Comparison of ENCODE assay signal across 8 cellular contexts in genomic region chr2:156321243-156321904, GRCh38. TPM values are rescaled to one million over a fixed set of nuclear protein-coding genes. Genes with fewer than 3 reads are reported as not detected.
A peak's percentile ranks its signal among the peaks of the same experiment; 100 is the strongest.
DNase-seq lines count a peak whose midpoint lies in the region; ATAC-seq, FAIRE-seq and TF ChIP-seq lines count a peak whose summit lies in the region.

No MANE protein-coding gene starts in this region.

- peaks cover 32% of the 10 kb centered on the region for H3K4me1 Mint-ChIP-seq in activated CD4-positive, alpha-beta memory T cell treated with anti-CD3 and anti-CD28 coated beads, Interleukin-2, amount 10 ng/mL, durations not matched to agents 7 days and 5 days

- H3K4me3 Mint-ChIP-seq in activated CD4-positive, alpha-beta memory T cell treated with anti-CD3 and anti-CD28 coated beads, Interleukin-2, amount 10 ng/mL, durations not matched to agents 7 days and 5 days, result peak overlapping the region; percentile 61

- CTCF ChIA-PET in activated CD4-positive, alpha-beta memory T cell treated with anti-CD3 and anti-CD28 coated beads, Interleukin-2, amount 10 ng/mL, durations not matched to agents 7 days and 5 days (lab: Charles Lee), result no interaction called here
- CTCF ChIA-PET in OCI-LY7 (lab: Charles Lee; ENCODE audit: unreplicated experiment), result no interaction called here

- H3K9me3 ChIP-seq in skeletal muscle satellite cell (replicated peaks; ENCODE audit: low read length) (no peaks in the 10 kb centered on the region), OCI-LY7 (ENCODE audit: low read length) (no peaks in the 10 kb centered on the region)

- H3K36me3 Mint-ChIP-seq in activated CD4-positive, alpha-beta memory T cell treated with anti-CD3 and anti-CD28 coated beads, Interleukin-2, amount 10 ng/mL, durations not matched to agents 7 days and 5 days (ENCODE audit: low read depth), result peaks cover 4% of the 10 kb centered on the region

- H4K20me1 ChIP-seq in OCI-LY7 (ENCODE audit: insufficient read depth, low read length), result no peaks in the 10 kb centered on the region

- H3K27me3 ChIP-seq in foreskin keratinocyte, result peaks cover 62% of the 10 kb centered on the region
- peaks cover 31% of the 10 kb centered on the region for H3K27me3 ChIP-seq in skeletal muscle satellite cell (ENCODE audit: control insufficient read depth, insufficient read depth, low read length)

- no peaks in the 10 kb centered on the region for H3K79me2 ChIP-seq in OCI-LY7 (ENCODE audit: insufficient read depth, low read depth, low read length)

- peak overlapping the region; percentile 84 for H3K4me2 ChIP-seq in skeletal muscle satellite cell (ENCODE audit: low read length)
- H3K4me2 ChIP-seq in OCI-LY7 (ENCODE audit: low read length), result no peak overlapping the region

- no peak for FAIRE-seq in RCC 7860 (lab: Jason Lieb, UNC)

- peak overlapping the region; percentile 4 for H3K27ac Mint-ChIP-seq in activated CD4-positive, alpha-beta memory T cell treated with anti-CD3 and anti-CD28 coated beads, Interleukin-2, amount 10 ng/mL, durations not matched to agents 7 days and 5 days

- TF ChIP-seq CTCF in foreskin keratinocyte (conservative IDR thresholded peaks at IDR 0.05) (no peak), OCI-LY7 (conservative IDR thresholded peaks at IDR 0.05; ENCODE audit: low read length) (no peak)

- no peaks in the 10 kb centered on the region for H3K36me3 ChIP-seq in skeletal muscle satellite cell (ENCODE audit: insufficient read depth, low read length)
- no peaks in the 10 kb centered on the region for H3K36me3 ChIP-seq in OCI-LY7 (ENCODE audit: insufficient read depth, low read length)

- H3K27ac ChIP-seq in foreskin keratinocyte (no peak overlapping the region), OCI-LY7 (ENCODE audit: low read depth, low read length, poor library complexity, severe bottlenecking) (no peak overlapping the region)

- ATAC-seq in GM18511 (IDR thresholded peaks at IDR 0.05; ENCODE audit: unreplicated experiment), result peak; percentile 36
- ATAC-seq in foreskin keratinocyte, result peak; percentile 12
- ATAC-seq in HG03442 (IDR thresholded peaks at IDR 0.05; ENCODE audit: unreplicated experiment), result no peak

- no TSS peak for BruUV-seq in OCI-LY7 (replicated peaks; lab: Mats Ljungman, UMichigan)

- POLR2A ChIA-PET in activated CD4-positive, alpha-beta memory T cell treated with anti-CD3 and anti-CD28 coated beads, Interleukin-2, amount 10 ng/mL, durations not matched to agents 7 days and 5 days (lab: Charles Lee), result no interaction called here
- POLR2A ChIA-PET in OCI-LY7 (lab: Charles Lee), result no interaction called here

- peak overlapping the region; percentile 27 for H3K9ac ChIP-seq in skeletal muscle satellite cell (ENCODE audit: low read depth, low read length)

- H3K27me3 Mint-ChIP-seq in activated CD4-positive, alpha-beta memory T cell treated with anti-CD3 and anti-CD28 coated beads, Interleukin-2, amount 10 ng/mL, durations not matched to agents 7 days and 5 days, result peaks cover 81% of the 10 kb centered on the region

- H2AFZ ChIP-seq in OCI-LY7 (ENCODE audit: low read length), result no peak overlapping the region

- no peaks in the 10 kb centered on the region for H3K9me2 ChIP-seq in OCI-LY7 (ENCODE audit: insufficient read depth, low read length)

- H3K4me3 ChIP-seq in skeletal muscle satellite cell (ENCODE audit: low read length) (peak overlapping the region; percentile 66), OCI-LY7 (ENCODE audit: low read depth, low read length, poor library complexity, severe bottlenecking) (no peak overlapping the region)

- peaks cover 4% of the 10 kb centered on the region for H3K4me1 ChIP-seq in foreskin keratinocyte
- H3K4me1 ChIP-seq in skeletal muscle satellite cell (ENCODE audit: control insufficient read depth, insufficient read depth, low read length), result peaks cover 23% of the 10 kb centered on the region
- no peaks in the 10 kb centered on the region for H3K4me1 ChIP-seq in OCI-LY7 (ENCODE audit: insufficient read depth, low read length, poor library complexity, severe bottlenecking)

- intact Hi-C loops in OCI-LY7 (cut with micrococcal nuclease; ENCODE audit: unreplicated experiment), result no loop called here

- no peaks in the 10 kb centered on the region for H3K9me3 Mint-ChIP-seq in activated CD4-positive, alpha-beta memory T cell treated with anti-CD3 and anti-CD28 coated beads, Interleukin-2, amount 10 ng/mL, durations not matched to agents 7 days and 5 days

- DNase-seq in activated CD4-positive, alpha-beta memory T cell treated with anti-CD3 and anti-CD28 coated beads, Interleukin-2, amount 10 ng/mL, durations not matched to agents 7 days and 5 days, result peak; percentile 31
- DNase-seq in foreskin keratinocyte, result no peak
- DNase-seq in OCI-LY7 (ENCODE audit: low spot score), result no peak
- no peak for DNase-seq in RCC 7860 (ENCODE audit: low spot score)
- DNase-seq in T1000 (lab: John Stamatoyannopoulos, UW), result no peak

RNA-seq across cellular contexts. Expression of gene NR4A2, which starts 11.1 kb away (rescaled TPM):
- 1 to 10 TPM; 3.4 to 3.8 TPM for total RNA-seq in activated CD4-positive, alpha-beta memory T cell treated with anti-CD3 and anti-CD28 coated beads, Interleukin-2, amount 10 ng/mL, durations not matched to agents 7 days and 5 days
- total RNA-seq in foreskin keratinocyte (0.31 and 0.32 TPM in 2 replicates), OCI-LY7 (2022) (0.13 and 0.59 TPM in 2 replicates)
- 0.17 and 0.30 TPM in 2 replicates for polyA plus RNA-seq in foreskin keratinocyte
- 0.22 and 0.25 TPM in 2 replicates for total RNA-seq in skeletal muscle satellite cell (2012; rRNA removed)
- total RNA-seq in OCI-LY7 (2014; rRNA removed; shearing (Covaris generic)), result not detected in 2 replicates
